ENCODE assay signal across 1 cellular context in the genomic region with DNA sequence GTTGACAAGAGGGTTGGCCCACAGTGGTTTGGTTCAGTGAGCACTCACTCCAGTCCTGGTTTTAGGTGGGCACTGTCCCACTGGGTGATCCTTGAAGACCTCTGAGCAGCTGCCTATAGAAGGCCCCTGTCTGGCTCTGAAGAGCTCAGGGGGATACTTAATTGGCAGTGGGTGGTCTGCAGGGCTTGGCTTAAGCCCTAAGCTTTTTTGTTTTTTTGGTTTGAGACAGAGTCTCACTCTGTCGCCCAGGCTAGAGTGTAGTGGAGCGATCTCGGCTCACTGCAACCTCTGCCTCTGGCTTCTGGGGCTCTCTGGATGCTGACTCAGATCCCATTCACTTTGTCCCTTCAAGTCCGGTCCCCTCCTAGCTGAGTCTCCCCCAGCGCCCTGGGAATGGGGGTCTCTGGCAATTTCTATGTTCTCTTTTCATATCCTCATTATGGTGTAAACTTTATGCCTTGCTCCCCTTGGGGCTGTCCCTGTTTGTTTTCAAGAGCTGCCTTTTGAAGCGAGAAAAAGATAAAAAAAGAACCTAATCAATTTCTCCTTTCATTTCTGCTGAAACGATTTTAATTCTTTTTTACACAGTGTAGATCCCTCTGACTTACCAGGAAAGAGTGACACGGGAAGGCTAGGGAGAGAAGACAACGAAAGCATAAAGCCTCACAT.
TF ChIP-seq lines count a peak whose summit lies in the region.

No MANE protein-coding gene starts in this region.

TF ChIP-seq in IMR-90, 13 proteins besides CTCF, POLR2A, EP300 and RAD21 (continued from another document):
- TF ChIP-seq BHLHE40 (IDR thresholded peaks at IDR 0.05; ENCODE audit: low read depth, low read length) (no peak), MXI1 (IDR thresholded peaks at IDR 0.05; ENCODE audit: borderline replicate concordance, low read depth, low read length) (no peak), NFE2L2 (IDR thresholded peaks at IDR 0.05; ENCODE audit: low read depth, low read length) (no peak), CHD1 (IDR thresholded peaks at IDR 0.05; ENCODE audit: low read depth, low read length) (no peak), RCOR1 (IDR thresholded peaks at IDR 0.05; ENCODE audit: insufficient replicate concordance, low read length) (no peak), SMC3 (IDR thresholded peaks at IDR 0.05; ENCODE audit: low read depth, low read length) (no peak)
